In the genomic region with DNA sequence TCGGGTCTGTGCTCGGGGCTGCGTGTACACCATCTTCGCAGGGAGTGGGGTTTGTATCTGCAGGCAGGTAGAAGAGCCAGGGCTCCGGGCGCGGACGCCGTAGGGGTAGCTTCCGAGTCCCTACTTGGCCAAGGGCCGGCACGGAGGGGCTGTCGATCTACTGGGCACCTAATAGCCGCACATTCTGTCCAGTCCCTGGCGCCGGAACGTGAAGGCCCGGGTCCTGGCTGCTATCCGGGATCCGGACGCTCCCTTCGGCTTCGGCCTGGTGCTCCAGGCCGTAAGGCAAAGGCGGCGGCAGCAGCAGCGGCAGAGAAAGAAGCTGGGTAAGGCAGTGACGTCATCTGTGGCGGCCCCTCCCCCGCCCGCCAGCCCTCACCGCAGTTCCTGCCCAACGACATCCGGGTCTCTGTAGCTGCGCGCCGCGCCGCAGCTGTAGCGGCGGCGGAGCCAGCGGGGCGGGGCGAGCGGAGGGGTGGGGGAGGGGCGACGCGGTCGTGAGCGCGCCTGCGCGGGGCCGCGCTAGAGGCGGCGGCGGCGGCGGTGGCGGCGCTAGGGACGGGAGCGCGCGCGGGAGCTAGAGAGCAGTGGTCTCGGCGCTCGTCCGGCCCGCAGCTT, we compare ENCODE assay signal across 8 cellular contexts. TPM values are rescaled to one million over a fixed set of nuclear protein-coding genes. Genes with fewer than 3 reads are reported as not detected.
DNase-seq lines count a peak whose midpoint lies in the region; ATAC-seq and TF ChIP-seq lines count a peak whose summit lies in the region.

A gene (plus strand): TSS at position 525 of the 618 bp plus-strand sequence. CDS start 33,483 bp downstream, outside the sequence.

- 0% methylated on average over 3 of the region's 73 CpGs for whole genome bisulfite sequencing in esophagus muscularis mucosa

- intact Hi-C loops in esophagus muscularis mucosa (cut with DNase I): loop anchor here (5.0 kb wide), 1 partner anchor 157 kb away; a partner anchor contains a TSS

- TF ChIP-seq CTCF in Peyer's patch (IDR thresholded peaks at IDR 0.05): peak in 1 of 6 experiments; percentile 36
- no peak for TF ChIP-seq CTCF in esophagus muscularis mucosa (IDR thresholded peaks at IDR 0.05)

- peak; percentile 71 for DNase-seq in DMS53 treated with DMSO at 0.1 percent for 48 hours (lab: John Stamatoyannopoulos, UW; ENCODE audit: unreplicated experiment)
- DNase-seq in KG1 (lab: John Stamatoyannopoulos, UW): peak; percentile 86
- DNase-seq in Peyer's patch: peak; percentile 93 to 98 (median 98)
- DNase-seq in activated T-cell treated with anti-CD3 and anti-CD28 coated beads, Interleukin-2, amount 50 U/mL, for 48 hours: peak; percentile 91 to 97
- DNase-seq in esophagus muscularis mucosa (ENCODE audit: extremely low spot score): peak; percentile 98
- peak; percentile 89 for DNase-seq in stimulated activated CD8-positive, alpha-beta memory T cell treated with anti-CD3 and anti-CD28 coated beads, Interleukin-7, amount 100 ng/mL, for 24 hours (ENCODE audit: low read depth)

- H3K4me1 ChIP-seq in Peyer's patch (peaks cover 0 to 20% (median 14%) of the 10 kb centered on the region in 4 donors), esophagus muscularis mucosa (peaks cover 26 to 48% (median 41%) of the 10 kb centered on the region in 4 donors), muscle layer of duodenum (ENCODE audit: control insufficient read depth in 1 of 2, insufficient read depth in 2 of 2, low read length in 2 of 2) (peaks cover 15 to 21% of the 10 kb centered on the region in 2 donors)

- TF ChIP-seq POLR2A in Peyer's patch (IDR thresholded peaks at IDR 0.05) (peak; percentile 90 to 91), esophagus muscularis mucosa (IDR thresholded peaks at IDR 0.05; ENCODE audit: low read depth) (peak; percentile 86)

- TF ChIP-seq EP300 in esophagus muscularis mucosa (IDR thresholded peaks at IDR 0.05): no peak

- no peaks in the 10 kb centered on the region for H3K27me3 ChIP-seq in Peyer's patch
- no peaks in the 10 kb centered on the region for H3K27me3 ChIP-seq in esophagus muscularis mucosa
- no peaks in the 10 kb centered on the region for H3K27me3 ChIP-seq in muscle layer of duodenum (ENCODE audit: low read depth, low read length)

- no peaks in the 10 kb centered on the region for H3K36me3 ChIP-seq in Peyer's patch
- H3K36me3 ChIP-seq in esophagus muscularis mucosa: no peaks in the 10 kb centered on the region
- H3K36me3 ChIP-seq in muscle layer of duodenum (ENCODE audit: control insufficient read depth in 1 of 2, insufficient read depth in 2 of 2, low read length in 2 of 2): peaks cover 0 to 8% of the 10 kb centered on the region in 2 donors

- H3K27ac ChIP-seq in Peyer's patch (peak within 1 kb of the TSS; percentile 95 to 100 (median 99)), esophagus muscularis mucosa (replicated peaks in 1 of 4) (peak within 1 kb of the TSS; percentile 98 to 100 (median 98)), muscle layer of duodenum (ENCODE audit: low read length) (peak within 1 kb of the TSS; percentile 99)

- no peaks in the 10 kb centered on the region for H3K9me3 ChIP-seq in Peyer's patch
- H3K9me3 ChIP-seq in esophagus muscularis mucosa: no peaks in the 10 kb centered on the region
- H3K9me3 ChIP-seq in muscle layer of duodenum (ENCODE audit: control insufficient read depth in 1 of 2, low read length in 2 of 2): no peaks in the 10 kb centered on the region

- ATAC-seq in GM21737 (IDR thresholded peaks at IDR 0.05; ENCODE audit: unreplicated experiment): peak; percentile 61

- peak within 1 kb of the TSS; percentile 59 to 90 (median 81) for H3K4me3 ChIP-seq in Peyer's patch
- peak within 1 kb of the TSS; percentile 82 to 97 (median 92) for H3K4me3 ChIP-seq in esophagus muscularis mucosa
- H3K4me3 ChIP-seq in muscle layer of duodenum (ENCODE audit: low read depth in 1 of 2, low read length in 2 of 2): peak within 1 kb of the TSS; percentile 85 to 93

RNA-seq across cellular contexts. Expression of the gene that starts here (rescaled TPM):
- total RNA-seq in Peyer's patch (100 to 1,000 TPM in 2 of 4 donors, 10 to 100 TPM in 2; 55.3 to 134 (median 84.4) TPM), esophagus muscularis mucosa (10 to 100 TPM; 40.4 to 60.2 (median 53.6) TPM)

Comparison
In these comparisons a context has a peak if more than half of its experiments do, and no peak if none do; other contexts are left out.
1. Peak in every context shown above with its lines: DNase-seq, ATAC-seq, H3K4me3 ChIP-seq and H3K27ac ChIP-seq.